In the genomic region with DNA sequence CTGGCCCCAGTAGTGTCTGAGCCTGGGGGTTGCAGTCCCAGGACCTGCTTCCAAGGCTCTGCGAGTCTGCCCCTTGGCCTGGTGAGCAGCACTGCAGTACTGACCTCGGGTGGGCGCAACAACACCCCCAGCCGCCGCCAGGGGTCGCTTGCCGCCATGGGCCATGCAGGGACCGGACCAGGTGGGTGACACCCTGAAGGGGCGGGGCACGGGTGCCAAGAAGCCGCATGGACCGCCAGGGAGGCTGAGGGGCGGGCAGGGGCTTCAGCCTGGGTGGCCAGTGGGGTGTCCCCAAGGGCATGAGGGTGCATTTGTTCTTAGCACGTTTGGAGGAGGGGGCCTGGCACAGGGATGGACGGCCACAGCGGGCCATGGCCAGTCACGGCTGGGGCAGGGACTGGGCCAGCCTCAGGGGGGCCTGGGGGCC, we compare ENCODE assay signal across 8 cellular contexts. TPM values are rescaled to one million over a fixed set of nuclear protein-coding genes. Genes with fewer than 3 reads are reported as not detected.
DNase-seq lines count a peak whose midpoint lies in the region; ATAC-seq and TF ChIP-seq lines count a peak whose summit lies in the region.

No MANE protein-coding gene starts in this region.

- H3K27me3 ChIP-seq in heart right ventricle (peaks cover 0 to 11% (median 7%) of the 10 kb centered on the region in 7 donors), gastrocnemius medialis (no peaks in the 10 kb centered on the region)

- TF ChIP-seq CTCF in heart right ventricle (IDR thresholded peaks at IDR 0.05) (peak; percentile 69 to 86 (median 79)), gastrocnemius medialis (IDR thresholded peaks at IDR 0.05 in 4 of 5, conservative IDR thresholded peaks at IDR 0.05 in 1 of 5) (peak; percentile 59 to 87 (median 76))

- DNase-seq in HuH-7.5 (ENCODE audit: low spot score) (peak; percentile 97), SKM-1 (lab: John Stamatoyannopoulos, UW; ENCODE audit: unreplicated experiment) (peak; percentile 55), heart right ventricle (peak; percentile 63 to 77), gastrocnemius medialis (peak in 1 of 2 donors; percentile 41), DMS153 treated with DMSO at 0.1 percent for 48 hours (lab: John Stamatoyannopoulos, UW; ENCODE audit: unreplicated experiment) (no peak)
- DNase-seq in activated naive CD4-positive, alpha-beta T cell treated with anti-CD3 and anti-CD28 coated beads for 36 hours, result peak; percentile 81

- ATAC-seq in GM18505 (IDR thresholded peaks at IDR 0.05; ENCODE audit: unreplicated experiment), result peak; percentile 51
- peak; percentile 60 to 83 (median 68) for ATAC-seq in heart right ventricle
- ATAC-seq in gastrocnemius medialis, result peak in 1 of 2 donors; percentile 63
- ATAC-seq in GM18858 (IDR thresholded peaks at IDR 0.05; ENCODE audit: unreplicated experiment), result no peak

- CTCF ChIA-PET in activated naive CD4-positive, alpha-beta T cell treated with anti-CD3 and anti-CD28 coated beads for 36 hours (lab: Charles Lee), result interaction anchor here (0.6 to 4.1 kb wide), 5 partner anchors 20 to 175 kb away, joined by 3 to 55 read pairs (median 11); no protein-coding TSS in a partner anchor

- H3K36me3 ChIP-seq in heart right ventricle (peaks cover 0 to 44% (median 0%) of the 10 kb centered on the region in 9 donors), gastrocnemius medialis (no peaks in the 10 kb centered on the region)

- no peaks in the 10 kb centered on the region for H3K27me3 Mint-ChIP-seq in activated naive CD4-positive, alpha-beta T cell treated with anti-CD3 and anti-CD28 coated beads for 36 hours (ENCODE audit: low read depth)

- no peak overlapping the region for H3K27ac Mint-ChIP-seq in activated naive CD4-positive, alpha-beta T cell treated with anti-CD3 and anti-CD28 coated beads for 36 hours

- H3K9me3 Mint-ChIP-seq in activated naive CD4-positive, alpha-beta T cell treated with anti-CD3 and anti-CD28 coated beads for 36 hours, result no peaks in the 10 kb centered on the region

- H3K4me3 Mint-ChIP-seq in activated naive CD4-positive, alpha-beta T cell treated with anti-CD3 and anti-CD28 coated beads for 36 hours, result no peak overlapping the region

- H3K36me3 Mint-ChIP-seq in activated naive CD4-positive, alpha-beta T cell treated with anti-CD3 and anti-CD28 coated beads for 36 hours (ENCODE audit: low read depth), result peaks cover 20% of the 10 kb centered on the region

- H3K27ac ChIP-seq in heart right ventricle (no peak overlapping the region), gastrocnemius medialis (no peak overlapping the region)

- intact Hi-C loops in activated naive CD4-positive, alpha-beta T cell treated with anti-CD3 and anti-CD28 coated beads for 36 hours (cut with micrococcal nuclease), result loop anchor here (2.0 kb wide), 1 partner anchor 263 kb away; a partner anchor contains a TSS
- intact Hi-C loops in heart right ventricle (cut with DNase I) (loop anchor here in 9 of 10 donors (2.0 to 5.0 kb wide), 7 partner anchors 61 to 156 kb away; no protein-coding TSS in a partner anchor), gastrocnemius medialis (cut with DNase I; ENCODE audit: low total_unique reads) (loop anchor here (1.0 to 2.0 kb wide), 2 partner anchors 65 to 153 kb away; no protein-coding TSS in a partner anchor)

- H3K4me1 ChIP-seq in heart right ventricle (peaks cover 0 to 7% (median 4%) of the 10 kb centered on the region in 9 donors), gastrocnemius medialis (no peaks in the 10 kb centered on the region)

- in situ Hi-C loops in gastrocnemius medialis (cut with MboI; ENCODE audit: low sequenced_read_pairs in 4 of 4), result loop anchor here (10.0 to 25.0 kb wide), 3 partner anchors 141 to 159 kb away; no protein-coding TSS in a partner anchor

- H3K4me1 Mint-ChIP-seq in activated naive CD4-positive, alpha-beta T cell treated with anti-CD3 and anti-CD28 coated beads for 36 hours (ENCODE audit: low read depth), result no peaks in the 10 kb centered on the region

- H3K9me3 ChIP-seq in heart right ventricle, result no peaks in the 10 kb centered on the region
- no peaks in the 10 kb centered on the region for H3K9me3 ChIP-seq in gastrocnemius medialis

- 15 to 20% methylated on average over 17 of the region's 17 CpGs for WGBS in heart right ventricle, 2 donors

- no peak overlapping the region for H3K4me3 ChIP-seq in heart right ventricle
- H3K4me3 ChIP-seq in gastrocnemius medialis, result no peak overlapping the region

- TF ChIP-seq POLR2A in GM18505 (IDR thresholded peaks at IDR 0.05; ENCODE audit: borderline replicate concordance, extremely low read depth, insufficient read depth, insufficient read length) (no peak), gastrocnemius medialis (IDR thresholded peaks at IDR 0.05) (no peak)

RNA-seq across cellular contexts. Expression of a gene that starts 25.0 kb away (rescaled TPM):
- total RNA-seq in activated naive CD4-positive, alpha-beta T cell treated with anti-CD3 and anti-CD28 coated beads for 36 hours, result 100 to 1,000 TPM; 246 to 264 TPM
- total RNA-seq in heart right ventricle (10 to 100 TPM in 2 of 10 donors, 1 to 10 TPM in 8; 2.3 to 15.6 (median 3.9) TPM), gastrocnemius medialis (1 to 10 TPM; 1.5 to 3.2 (median 1.9) TPM)
- 10 to 100 TPM in 1 of 2 donors, 1 to 10 TPM in 1; 6.0 to 16.2 TPM for polyA plus RNA-seq in heart right ventricle

RNA-seq across cellular contexts. Expression of a gene that starts 25.2 kb away (rescaled TPM):
- total RNA-seq in activated naive CD4-positive, alpha-beta T cell treated with anti-CD3 and anti-CD28 coated beads for 36 hours, result 10 to 100 TPM; 19.0 to 19.8 TPM
- total RNA-seq in heart right ventricle (10 to 100 TPM; 28.1 to 45.6 (median 34.3) TPM), gastrocnemius medialis (10 to 100 TPM; 30.3 to 78.0 (median 44.2) TPM)
- 10 to 100 TPM; 28.6 to 33.0 TPM for polyA plus RNA-seq in heart right ventricle

RNA-seq across cellular contexts. Expression of a gene that starts 34.2 kb away (rescaled TPM):
- total RNA-seq in activated naive CD4-positive, alpha-beta T cell treated with anti-CD3 and anti-CD28 coated beads for 36 hours, result 10 to 100 TPM; 75.4 to 77.1 TPM
- 10 to 100 TPM; 10.9 to 17.7 (median 12.8) TPM for total RNA-seq in heart right ventricle
- polyA plus RNA-seq in heart right ventricle, result 10 to 100 TPM; 11.2 to 16.2 TPM
- 10 to 100 TPM; 17.0 to 25.6 (median 21.0) TPM for total RNA-seq in gastrocnemius medialis

RNA-seq across cellular contexts. Expression of a gene that starts 46.8 kb away (rescaled TPM):
- under 1 TPM; 0.27 to 0.52 TPM for total RNA-seq in activated naive CD4-positive, alpha-beta T cell treated with anti-CD3 and anti-CD28 coated beads for 36 hours
- total RNA-seq in heart right ventricle (1 to 10 TPM; 1.2 to 5.3 (median 2.4) TPM), gastrocnemius medialis (under 1 TPM in 3 of 4 donors, not detected in 1; 0.15 to 0.51 (median 0.18) TPM)
- 1 to 10 TPM; 1.3 to 6.6 TPM for polyA plus RNA-seq in heart right ventricle

Comparison
In these comparisons a context has a peak if more than half of its experiments do, and no peak if none do; other contexts are left out.
1. RNA of a gene that starts 25.0 kb away (total RNA-seq): 246 to 264 TPM in activated naive CD4-positive, alpha-beta T cell treated with anti-CD3 and anti-CD28 coated beads for 36 hours; 2.3 to 15.6 TPM in heart right ventricle and 1.5 to 3.2 TPM in gastrocnemius medialis; every median in the first group is over 10 times any median in the second.